In genomic region chr3:126983653-126984390, GRCh38 we compare ENCODE assay signal across 8 cellular contexts. TPM values are rescaled to one million over a fixed set of nuclear protein-coding genes. Genes with fewer than 3 reads are reported as not detected.
DNase-seq lines count a peak whose midpoint lies in the region; ATAC-seq and TF ChIP-seq lines count a peak whose summit lies in the region.

No MANE protein-coding gene starts in this region.

- H3K4me3 ChIP-seq in ectodermal cell (ENCODE audit: insufficient read depth, low read depth, low read length) (peak overlapping the region; percentile 70), mononuclear cell (ENCODE audit: low read length) (peak overlapping the region; percentile 26), thymus (ENCODE audit: low read length) (peak overlapping the region; percentile 79)

- peaks cover 15% of the 10 kb centered on the region for H3K4me1 Mint-ChIP-seq in CD4-positive, alpha-beta T cell (ENCODE audit: low read depth)

- H3K27me3 Mint-ChIP-seq in CD4-positive, alpha-beta T cell = no peaks in the 10 kb centered on the region

- no peaks in the 10 kb centered on the region for H3K9me3 ChIP-seq in CD4-positive, alpha-beta T cell (ENCODE audit: control insufficient read depth, low read length)
- no peaks in the 10 kb centered on the region for H3K9me3 ChIP-seq in ectodermal cell (ENCODE audit: control insufficient read depth, low read length)
- no peaks in the 10 kb centered on the region for H3K9me3 ChIP-seq in mononuclear cell (ENCODE audit: low read depth, low read length)
- no peaks in the 10 kb centered on the region for H3K9me3 ChIP-seq in thymus (ENCODE audit: control insufficient read depth)

- no peaks in the 10 kb centered on the region for H3K27me3 ChIP-seq in CD4-positive, alpha-beta T cell (ENCODE audit: control insufficient read depth, insufficient read depth, low read length)
- peaks cover 17% of the 10 kb centered on the region for H3K27me3 ChIP-seq in ectodermal cell (ENCODE audit: control insufficient read depth, insufficient read depth, low read length, poor library complexity, severe bottlenecking)
- peaks cover 12% of the 10 kb centered on the region for H3K27me3 ChIP-seq in mononuclear cell (ENCODE audit: insufficient read depth, low read length)
- peaks cover 11% of the 10 kb centered on the region for H3K27me3 ChIP-seq in thymus (ENCODE audit: control insufficient read depth, insufficient read depth)

- TF ChIP-seq CTCF in CD4-positive, alpha-beta T cell (IDR thresholded peaks at IDR 0.05) = no peak
- no peak for TF ChIP-seq CTCF in VCaP (conservative IDR thresholded peaks at IDR 0.05)

- no peaks in the 10 kb centered on the region for H3K36me3 ChIP-seq in ectodermal cell (ENCODE audit: control insufficient read depth, insufficient read depth, low read length)
- H3K36me3 ChIP-seq in thymus (ENCODE audit: control insufficient read depth, insufficient read depth) = peaks cover 1% of the 10 kb centered on the region

- WGBS in ectodermal cell, 2 experiments = 1% methylated on average over 61 of the region's 61 CpGs
- WGBS in thymus = 2% methylated on average over 61 of the region's 61 CpGs

- POLR2A ChIA-PET in CD4-positive, alpha-beta T cell (lab: Charles Lee) = no interaction called here

- no peaks in the 10 kb centered on the region for H3K36me3 Mint-ChIP-seq in CD4-positive, alpha-beta T cell (ENCODE audit: low read depth)

- H3K27ac ChIP-seq in CD4-positive, alpha-beta T cell (ENCODE audit: low read depth, low read length) = no peak overlapping the region
- peak overlapping the region; percentile 73; the same call in 1 of the 2 replicates for H3K27ac ChIP-seq in VCaP
- H3K27ac ChIP-seq in ectodermal cell (ENCODE audit: insufficient read depth, low read depth, low read length, poor library complexity, severe bottlenecking) = no peak overlapping the region
- H3K27ac ChIP-seq in thymus (ENCODE audit: low read depth) = peak overlapping the region; percentile 20

- CTCF ChIA-PET in CD4-positive, alpha-beta T cell (lab: Charles Lee) = no interaction called here

- peak in 7 of 10 experiments; percentile 13 to 46 (median 22) for DNase-seq in CD4-positive, alpha-beta T cell
- DNase-seq in NCI-H510A (lab: John Stamatoyannopoulos, UW) (no peak), germinal center (ENCODE audit: low spot score) (no peak)

- no peak overlapping the region for H3K27ac Mint-ChIP-seq in CD4-positive, alpha-beta T cell

- peaks cover 10% of the 10 kb centered on the region for H3K4me1 ChIP-seq in ectodermal cell (ENCODE audit: control insufficient read depth, insufficient read depth, low read length)
- H3K4me1 ChIP-seq in mononuclear cell (ENCODE audit: insufficient read depth, low read length) = peaks cover 21% of the 10 kb centered on the region
- peaks cover 12% of the 10 kb centered on the region for H3K4me1 ChIP-seq in thymus (ENCODE audit: control insufficient read depth, insufficient read depth, low read length)

- H3K4me3 Mint-ChIP-seq in CD4-positive, alpha-beta T cell = peak overlapping the region; percentile 82

- intact Hi-C loops in CD4-positive, alpha-beta T cell (cut with DNase I, micrococcal nuclease) = loop anchor here (1.0 to 10.0 kb wide), 8 partner anchors 280 to 1068 kb away; partner anchors contain the start of genes ABTB1 (in 1 of the 2), CHCHD6 (in 1 of the 2), SEC61A1 (in 1 of the 2) and SLC41A3 (in 1 of the 2)

- ATAC-seq in CD4-positive, alpha-beta T cell (ENCODE audit: poor library complexity) = no peak
- ATAC-seq in HG02840 (IDR thresholded peaks at IDR 0.05; ENCODE audit: low FRiP score, unreplicated experiment) = peak; percentile 7

- no peaks in the 10 kb centered on the region for H3K9me3 Mint-ChIP-seq in CD4-positive, alpha-beta T cell

RNA-seq across cellular contexts. Expression of gene PLXNA1, which starts 0.9 kb away (rescaled TPM):
- total RNA-seq in CD4-positive, alpha-beta T cell = 10 to 100 TPM in 1 of 2 experiments, 1 to 10 TPM in 1; 9.8 to 10.6 TPM
- 68.2 TPM for polyA plus RNA-seq in ectodermal cell (2013, experiment 1 of 4)
- 84.3 TPM for polyA plus RNA-seq in ectodermal cell (2013, experiment 2 of 4)
- polyA plus RNA-seq in ectodermal cell (2013, experiment 3 of 4) = 64.7 TPM
- 79.0 TPM for polyA plus RNA-seq in ectodermal cell (2013, experiment 4 of 4)
- 6.1 TPM for total RNA-seq in mononuclear cell
- 9.6 TPM for polyA plus RNA-seq in thymus

Comparison
In these comparisons a context has a peak if more than half of its experiments do, and no peak if none do; other contexts are left out.
1. DNase-seq: peak in CD4-positive, alpha-beta T cell (7 of 10); none in NCI-H510A (single experiment) and germinal center (single experiment).
2. H3K27ac ChIP-seq: peak in VCaP (single experiment) and thymus (single experiment); none in CD4-positive, alpha-beta T cell (single experiment) and ectodermal cell (single experiment).
3. H3K4me3 ChIP-seq: peak in every context shown above with its lines; median percentile 79 in thymus; 70 in ectodermal cell; 26 in mononuclear cell.